ENCODE assay signal across 16 cellular contexts in genomic region chr22:49564666-49565515, GRCh38.
DNase-seq lines count a peak whose midpoint lies in the region; ATAC-seq and TF ChIP-seq lines count a peak whose summit lies in the region.
"Had no signal": no experiment of that assay in that cellular context is flagged by ENCODE, and none has a peak within 500 bp of the region (broad histone marks: within the 10 kb centered on the region; RNA-seq: fewer than 3 reads in every experiment).

No MANE protein-coding gene starts in this region.

- H3K27ac ChIP-seq in right cardiac atrium (ENCODE audit: low read length) (no peak overlapping the region), left ventricle myocardium inferior (replicated peaks) (no peak overlapping the region), endodermal cell (ENCODE audit: low read depth, low read length) (no peak overlapping the region)
- H3K27ac ChIP-seq: PC-9 had no signal

- TF ChIP-seq CTCF in left ventricle myocardium inferior (IDR thresholded peaks at IDR 0.05; ENCODE audit: borderline replicate concordance), result no peak
- no peak for TF ChIP-seq CTCF in endodermal cell (conservative IDR thresholded peaks at IDR 0.05)
- TF ChIP-seq CTCF in osteocyte (IDR thresholded peaks at IDR 0.05), result no peak

- DNase-seq in right cardiac atrium (peak in 2 of 3 donors; percentile 31 to 38), left ventricle myocardium inferior (no peak), endodermal cell (peak; percentile 18), osteocyte (ENCODE audit: extremely low spot score, unreplicated experiment) (peak; percentile 75), ureter (ENCODE audit: low spot score) (peak; percentile 32), immature natural killer cell (no peak)
- DNase-seq: ACHN, DMS79 treated with DMSO at 0.1 percent for 48 hours, GDM1, HCEC 1CT, Karpas-422, NCI-H187 treated with DMSO at 0.1 percent for 48 hours, NCI-H446, PC-9 had no signal

- H3K27me3 ChIP-seq in right cardiac atrium (ENCODE audit: control insufficient read depth, insufficient read depth) (no peaks in the 10 kb centered on the region), left ventricle myocardium inferior (ENCODE audit: low read depth) (peaks cover 14% of the 10 kb centered on the region), endodermal cell (ENCODE audit: control insufficient read depth, insufficient read depth, low read length, poor library complexity, severe bottlenecking) (no peaks in the 10 kb centered on the region)

- H3K4me1 ChIP-seq in right cardiac atrium (ENCODE audit: control insufficient read depth, insufficient read depth, low read length), result no peaks in the 10 kb centered on the region
- H3K4me1 ChIP-seq in left ventricle myocardium inferior, result no peaks in the 10 kb centered on the region
- no peaks in the 10 kb centered on the region for H3K4me1 ChIP-seq in endodermal cell (ENCODE audit: control insufficient read depth, insufficient read depth, low read length)

- intact Hi-C loops in right cardiac atrium (cut with DNase I) (no loop called here), left ventricle myocardium inferior (cut with micrococcal nuclease) (no loop called here)

- H3K9me3 Mint-ChIP-seq in endodermal cell, result no peaks in the 10 kb centered on the region
- no peaks in the 10 kb centered on the region for H3K9me3 Mint-ChIP-seq in osteocyte (ENCODE audit: unreplicated experiment)
- H3K9me3 Mint-ChIP-seq in immature natural killer cell, result peaks cover 0 to 3% (median 0%) of the 10 kb centered on the region in 6 donors

- H3K27ac Mint-ChIP-seq in endodermal cell (no peak overlapping the region), osteocyte (ENCODE audit: unreplicated experiment) (no peak overlapping the region), immature natural killer cell (no peak overlapping the region)
- H3K27ac Mint-ChIP-seq: CD4-positive, alpha-beta T cell had no signal

- H3K4me3 Mint-ChIP-seq in endodermal cell (no peak overlapping the region), osteocyte (ENCODE audit: unreplicated experiment) (no peak overlapping the region), immature natural killer cell (no peak overlapping the region)
- H3K4me3 Mint-ChIP-seq: CD4-positive, alpha-beta T cell had no signal

- H3K36me3 ChIP-seq in left ventricle myocardium inferior (no peaks in the 10 kb centered on the region), endodermal cell (ENCODE audit: control insufficient read depth, insufficient read depth, low read length) (no peaks in the 10 kb centered on the region)

- H3K4me1 Mint-ChIP-seq in endodermal cell, result no peaks in the 10 kb centered on the region
- no peaks in the 10 kb centered on the region for H3K4me1 Mint-ChIP-seq in osteocyte (ENCODE audit: unreplicated experiment)
- peaks cover 0 to 16% of the 10 kb centered on the region in 2 donors for H3K4me1 Mint-ChIP-seq in immature natural killer cell

- 93% methylated on average over 28 of the region's 28 CpGs for WGBS in right cardiac atrium
- WGBS in endodermal cell (ENCODE audit: insufficient coverage in 1 of 2, insufficient read length in 1 of 2), 2 experiments, result 92 to 97% methylated on average over 24 to 28 of the region's 28 CpGs

- H3K4me3 ChIP-seq in right cardiac atrium (ENCODE audit: low read length) (no peak overlapping the region), left ventricle myocardium inferior (no peak overlapping the region), endodermal cell (ENCODE audit: low read length) (no peak overlapping the region)
- H3K4me3 ChIP-seq: PC-9 had no signal

- H3K9me3 ChIP-seq in right cardiac atrium (ENCODE audit: control insufficient read depth, low read length), result no peaks in the 10 kb centered on the region
- H3K9me3 ChIP-seq in left ventricle myocardium inferior (replicated peaks), result no peaks in the 10 kb centered on the region
- H3K9me3 ChIP-seq in endodermal cell (ENCODE audit: control insufficient read depth, low read length), result no peaks in the 10 kb centered on the region

- H3K27me3 Mint-ChIP-seq in endodermal cell (ENCODE audit: insufficient read depth) (no peaks in the 10 kb centered on the region), osteocyte (ENCODE audit: unreplicated experiment) (no peaks in the 10 kb centered on the region), immature natural killer cell (ENCODE audit: low read depth in 3 of 3) (peaks cover 0 to 5% (median 2%) of the 10 kb centered on the region in 3 donors)
- H3K27me3 Mint-ChIP-seq: CD4-positive, alpha-beta T cell had no signal

- ATAC-seq in right cardiac atrium, result no peak
- no peak for ATAC-seq in GM19467 (IDR thresholded peaks at IDR 0.05; ENCODE audit: unreplicated experiment)

- H3K36me3 Mint-ChIP-seq in endodermal cell (ENCODE audit: low read depth) (no peaks in the 10 kb centered on the region), osteocyte (ENCODE audit: unreplicated experiment) (no peaks in the 10 kb centered on the region), immature natural killer cell (no peaks in the 10 kb centered on the region)

- no peak overlapping the region for H3K9ac ChIP-seq in endodermal cell (ENCODE audit: extremely low read depth, low read length, poor library complexity, severe bottlenecking)

Comparison
In these comparisons a context has a peak if more than half of its experiments do, and no peak if none do; other contexts are left out.
1. DNase-seq: peak in right cardiac atrium (2 of 3), endodermal cell (single experiment), osteocyte (single experiment) and ureter (single experiment); none in left ventricle myocardium inferior (single experiment) and immature natural killer cell (0 of 3).